Comparison of ENCODE assay signal across 1 cellular context in the genomic region with DNA sequence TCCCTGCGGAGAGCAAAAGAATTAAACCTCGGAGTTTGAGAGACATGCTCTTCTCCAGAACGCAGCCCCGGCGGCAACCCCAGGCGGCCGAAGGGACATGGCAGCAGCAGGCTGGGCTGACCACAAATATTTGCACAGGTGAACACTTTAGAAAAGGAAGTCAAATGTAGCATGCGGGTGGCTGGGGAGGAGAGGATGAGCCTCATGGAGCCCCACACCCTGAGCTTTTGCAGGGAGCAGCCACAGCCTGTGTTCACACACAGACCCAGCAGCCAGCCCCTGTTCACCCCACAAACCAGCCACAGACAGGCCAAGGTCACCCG.
TF ChIP-seq lines count a peak whose summit lies in the region.

No MANE protein-coding gene starts in this region.

TF ChIP-seq in HepG2, 621 proteins besides CTCF, POLR2A, EP300 and RAD21:
- TF ChIP-seq CBX2 (IDR thresholded peaks at IDR 0.05; ENCODE audit: low read depth, low read length), result no peak
- TF ChIP-seq CBX2 (CRISPR knock-in tag; IDR thresholded peaks at IDR 0.05; ENCODE audit: low read depth), result no peak
- peak; percentile 31; the same call in 1 of the 2 replicates for TF ChIP-seq SALL1 (CRISPR knock-in tag; IDR thresholded peaks at IDR 0.05)
- no peak for TF ChIP-seq ZNF260 (CRISPR knock-in tag; IDR thresholded peaks at IDR 0.05; ENCODE audit: borderline replicate concordance, low read depth)
- TF ChIP-seq SAP130 (CRISPR knock-in tag; IDR thresholded peaks at IDR 0.05; ENCODE audit: low read depth), result peak; percentile 6; the same call in 1 of the 2 replicates
- 0 out of 2 replicates have a peak, but pooled peaks have one; percentile 25 for TF ChIP-seq ZNF543 (CRISPR knock-in tag; IDR thresholded peaks at IDR 0.05)
- TF ChIP-seq EED (CRISPR knock-in tag; IDR thresholded peaks at IDR 0.05), result no peak
- TF ChIP-seq ZNF232 (CRISPR knock-in tag; IDR thresholded peaks at IDR 0.05; ENCODE audit: borderline replicate concordance), result peak; percentile 36; the same call in 1 of the 2 replicates
- TF ChIP-seq CSRNP1 (CRISPR knock-in tag; IDR thresholded peaks at IDR 0.05), result no peak
- TF ChIP-seq, protein P1, sequence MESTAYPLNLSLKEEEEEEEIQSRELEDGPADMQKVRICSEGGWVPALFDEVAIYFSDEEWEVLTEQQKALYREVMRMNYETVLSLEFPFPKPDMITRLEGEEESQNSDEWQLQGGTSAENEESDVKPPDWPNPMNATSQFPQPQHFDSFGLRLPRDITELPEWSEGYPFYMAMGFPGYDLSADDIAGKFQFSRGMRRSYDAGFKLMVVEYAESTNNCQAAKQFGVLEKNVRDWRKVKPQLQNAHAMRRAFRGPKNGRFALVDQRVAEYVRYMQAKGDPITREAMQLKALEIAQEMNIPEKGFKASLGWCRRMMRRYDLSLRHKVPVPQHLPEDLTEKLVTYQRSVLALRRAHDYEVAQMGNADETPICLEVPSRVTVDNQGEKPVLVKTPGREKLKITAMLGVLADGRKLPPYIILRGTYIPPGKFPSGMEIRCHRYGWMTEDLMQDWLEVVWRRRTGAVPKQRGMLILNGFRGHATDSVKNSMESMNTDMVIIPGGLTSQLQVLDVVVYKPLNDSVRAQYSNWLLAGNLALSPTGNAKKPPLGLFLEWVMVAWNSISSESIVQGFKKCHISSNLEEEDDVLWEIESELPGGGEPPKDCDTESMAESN (CRISPR knock-in tag; conservative IDR thresholded peaks at IDR 0.05), result no peak
- TF ChIP-seq SKI (IDR thresholded peaks at IDR 0.05; ENCODE audit: partially characterized antibody), result no peak
- TF ChIP-seq, protein P2, sequence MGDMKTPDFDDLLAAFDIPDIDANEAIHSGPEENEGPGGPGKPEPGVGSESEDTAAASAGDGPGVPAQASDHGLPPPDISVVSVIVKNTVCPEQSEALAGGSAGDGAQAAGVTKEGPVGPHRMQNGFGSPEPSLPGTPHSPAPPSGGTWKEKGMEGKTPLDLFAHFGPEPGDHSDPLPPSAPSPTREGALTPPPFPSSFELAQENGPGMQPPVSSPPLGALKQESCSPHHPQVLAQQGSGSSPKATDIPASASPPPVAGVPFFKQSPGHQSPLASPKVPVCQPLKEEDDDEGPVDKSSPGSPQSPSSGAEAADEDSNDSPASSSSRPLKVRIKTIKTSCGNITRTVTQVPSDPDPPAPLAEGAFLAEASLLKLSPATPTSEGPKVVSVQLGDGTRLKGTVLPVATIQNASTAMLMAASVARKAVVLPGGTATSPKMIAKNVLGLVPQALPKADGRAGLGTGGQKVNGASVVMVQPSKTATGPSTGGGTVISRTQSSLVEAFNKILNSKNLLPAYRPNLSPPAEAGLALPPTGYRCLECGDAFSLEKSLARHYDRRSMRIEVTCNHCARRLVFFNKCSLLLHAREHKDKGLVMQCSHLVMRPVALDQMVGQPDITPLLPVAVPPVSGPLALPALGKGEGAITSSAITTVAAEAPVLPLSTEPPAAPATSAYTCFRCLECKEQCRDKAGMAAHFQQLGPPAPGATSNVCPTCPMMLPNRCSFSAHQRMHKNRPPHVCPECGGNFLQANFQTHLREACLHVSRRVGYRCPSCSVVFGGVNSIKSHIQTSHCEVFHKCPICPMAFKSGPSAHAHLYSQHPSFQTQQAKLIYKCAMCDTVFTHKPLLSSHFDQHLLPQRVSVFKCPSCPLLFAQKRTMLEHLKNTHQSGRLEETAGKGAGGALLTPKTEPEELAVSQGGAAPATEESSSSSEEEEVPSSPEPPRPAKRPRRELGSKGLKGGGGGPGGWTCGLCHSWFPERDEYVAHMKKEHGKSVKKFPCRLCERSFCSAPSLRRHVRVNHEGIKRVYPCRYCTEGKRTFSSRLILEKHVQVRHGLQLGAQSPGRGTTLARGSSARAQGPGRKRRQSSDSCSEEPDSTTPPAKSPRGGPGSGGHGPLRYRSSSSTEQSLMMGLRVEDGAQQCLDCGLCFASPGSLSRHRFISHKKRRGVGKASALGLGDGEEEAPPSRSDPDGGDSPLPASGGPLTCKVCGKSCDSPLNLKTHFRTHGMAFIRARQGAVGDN (CRISPR knock-in tag; IDR thresholded peaks at IDR 0.05), result peak; percentile 64
- TF ChIP-seq ZNF556 (CRISPR knock-in tag; IDR thresholded peaks at IDR 0.05; ENCODE audit: borderline replicate concordance), result 0 out of 2 replicates have a peak, but pooled peaks have one; percentile 41
- 0 out of 2 replicates have a peak, but pooled peaks have one; percentile 22 for TF ChIP-seq HNF1B (CRISPR knock-in tag; IDR thresholded peaks at IDR 0.05)
- 0 out of 2 replicates have a peak, but pooled peaks have one; percentile 14 for TF ChIP-seq MYC (CRISPR knock-in tag; IDR thresholded peaks at IDR 0.05; ENCODE audit: borderline replicate concordance)
- no peak for TF ChIP-seq MAZ (IDR thresholded peaks at IDR 0.05; ENCODE audit: borderline replicate concordance, low read depth, low read length)
- TF ChIP-seq MAZ (CRISPR knock-in tag; IDR thresholded peaks at IDR 0.05; ENCODE audit: low read depth), result no peak
- no peak for TF ChIP-seq SNRNP70 (IDR thresholded peaks at IDR 0.05; ENCODE audit: low read depth, low read length)
- TF ChIP-seq SMARCC2 (IDR thresholded peaks at IDR 0.05), result no peak
- TF ChIP-seq ZNF678 (CRISPR knock-in tag; IDR thresholded peaks at IDR 0.05), result 0 out of 2 replicates have a peak, but pooled peaks have one; percentile 33
- TF ChIP-seq, protein P3, sequence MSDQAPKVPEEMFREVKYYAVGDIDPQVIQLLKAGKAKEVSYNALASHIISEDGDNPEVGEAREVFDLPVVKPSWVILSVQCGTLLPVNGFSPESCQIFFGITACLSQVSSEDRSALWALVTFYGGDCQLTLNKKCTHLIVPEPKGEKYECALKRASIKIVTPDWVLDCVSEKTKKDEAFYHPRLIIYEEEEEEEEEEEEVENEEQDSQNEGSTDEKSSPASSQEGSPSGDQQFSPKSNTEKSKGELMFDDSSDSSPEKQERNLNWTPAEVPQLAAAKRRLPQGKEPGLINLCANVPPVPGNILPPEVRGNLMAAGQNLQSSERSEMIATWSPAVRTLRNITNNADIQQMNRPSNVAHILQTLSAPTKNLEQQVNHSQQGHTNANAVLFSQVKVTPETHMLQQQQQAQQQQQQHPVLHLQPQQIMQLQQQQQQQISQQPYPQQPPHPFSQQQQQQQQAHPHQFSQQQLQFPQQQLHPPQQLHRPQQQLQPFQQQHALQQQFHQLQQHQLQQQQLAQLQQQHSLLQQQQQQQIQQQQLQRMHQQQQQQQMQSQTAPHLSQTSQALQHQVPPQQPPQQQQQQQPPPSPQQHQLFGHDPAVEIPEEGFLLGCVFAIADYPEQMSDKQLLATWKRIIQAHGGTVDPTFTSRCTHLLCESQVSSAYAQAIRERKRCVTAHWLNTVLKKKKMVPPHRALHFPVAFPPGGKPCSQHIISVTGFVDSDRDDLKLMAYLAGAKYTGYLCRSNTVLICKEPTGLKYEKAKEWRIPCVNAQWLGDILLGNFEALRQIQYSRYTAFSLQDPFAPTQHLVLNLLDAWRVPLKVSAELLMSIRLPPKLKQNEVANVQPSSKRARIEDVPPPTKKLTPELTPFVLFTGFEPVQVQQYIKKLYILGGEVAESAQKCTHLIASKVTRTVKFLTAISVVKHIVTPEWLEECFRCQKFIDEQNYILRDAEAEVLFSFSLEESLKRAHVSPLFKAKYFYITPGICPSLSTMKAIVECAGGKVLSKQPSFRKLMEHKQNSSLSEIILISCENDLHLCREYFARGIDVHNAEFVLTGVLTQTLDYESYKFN (CRISPR knock-in tag; conservative IDR thresholded peaks at IDR 0.05), result 0 out of 2 replicates have a peak, but pooled peaks have one; percentile 17
